ENCODE assay signal across 8 cellular contexts in genomic region chr21:41112740-41113692, GRCh38. TPM values are rescaled to one million over a fixed set of nuclear protein-coding genes. Genes with fewer than 3 reads are reported as not detected.
DNase-seq lines count a peak whose midpoint lies in the region; ATAC-seq and TF ChIP-seq lines count a peak whose summit lies in the region.

No MANE protein-coding gene starts in this region.

- intact Hi-C loops in breast epithelium (cut with DNase I; ENCODE audit: low total_unique reads) = no loop called here

- peak overlapping the region in 8 of 10 experiments; percentile 0 to 47 (median 23); a peak in 8 of 20 replicates for H3K4me3 ChIP-seq in BLaER1 treated with 17β-estradiol and CSF1 and Interleukin-3, amounts not matched to agents 10 nM and 100 nM
- H3K4me3 ChIP-seq in breast epithelium = peak overlapping the region; percentile 17 to 62 (median 27)

- peak overlapping the region; percentile 61 to 93 (median 84) for H3K4me2 ChIP-seq in BLaER1 treated with 17β-estradiol and CSF1 and Interleukin-3, amounts not matched to agents 10 nM and 100 nM

- no peaks in the 10 kb centered on the region for H3K27me3 ChIP-seq in BLaER1 treated with 17β-estradiol and CSF1 and Interleukin-3, amounts not matched to agents 10 nM and 100 nM
- peaks cover 0 to under 1% of the 10 kb centered on the region in 2 donors for H3K27me3 ChIP-seq in breast epithelium

- peak overlapping the region; percentile 36 to 82 (median 66); a peak in 19 of 22 replicates for H3K27ac ChIP-seq in BLaER1 treated with 17β-estradiol and CSF1 and Interleukin-3, amounts not matched to agents 10 nM and 100 nM
- peak overlapping the region; percentile 73 to 81 for H3K27ac ChIP-seq in breast epithelium

- no peaks in the 10 kb centered on the region for H4K20me1 ChIP-seq in BLaER1 treated with 17β-estradiol and CSF1 and Interleukin-3, amounts not matched to agents 10 nM and 100 nM

- peak; percentile 97 to 98 for DNase-seq in Kasumi-1 (lab: John Stamatoyannopoulos, UW)
- peak; percentile 62 to 93 for DNase-seq in breast epithelium (ENCODE audit: low spot score in 2 of 2)
- DNase-seq in memory B cell (ENCODE audit: low spot score in 2 of 2) = no peak
- no peak for DNase-seq in GM10266 (ENCODE audit: extremely low spot score)
- DNase-seq in NCI-H1092 treated with DMSO at 0.1 percent for 48 hours (lab: John Stamatoyannopoulos, UW) = no peak
- DNase-seq in activated effector memory CD4-positive, alpha-beta T cell treated with anti-CD3 and anti-CD28 coated beads, Interleukin-2, amount 50 U/mL, for 16 hours = no peak

- no peaks in the 10 kb centered on the region for H3K36me3 Mint-ChIP-seq in memory B cell

- H3K36me3 ChIP-seq in BLaER1 treated with 17β-estradiol and CSF1 and Interleukin-3, amounts not matched to agents 10 nM and 100 nM = no peaks in the 10 kb centered on the region
- H3K36me3 ChIP-seq in breast epithelium = no peaks in the 10 kb centered on the region

- no peak for TF ChIP-seq CTCF in breast epithelium (IDR thresholded peaks at IDR 0.05)
- TF ChIP-seq CTCF in GM10266 (IDR thresholded peaks at IDR 0.05; ENCODE audit: control insufficient read depth, insufficient read depth, low read depth, missing control alignments) = no peak

- H3K9ac ChIP-seq in BLaER1 treated with 17β-estradiol and CSF1 and Interleukin-3, amounts not matched to agents 10 nM and 100 nM = peak overlapping the region in 8 of 11 experiments; percentile 4 to 63 (median 50); a peak in 12 of 22 replicates

- H3K4me1 ChIP-seq in BLaER1 treated with 17β-estradiol and CSF1 and Interleukin-3, amounts not matched to agents 10 nM and 100 nM = peaks cover 22 to 35% (median 28%) of the 10 kb centered on the region in 10 experiments
- H3K4me1 ChIP-seq in breast epithelium = no peaks in the 10 kb centered on the region

- no peaks in the 10 kb centered on the region for H3K9me3 Mint-ChIP-seq in memory B cell

- H3K4me1 Mint-ChIP-seq in memory B cell = peaks cover 21% of the 10 kb centered on the region

- TF ChIP-seq POLR2A in breast epithelium (IDR thresholded peaks at IDR 0.05) = no peak

- ATAC-seq in memory B cell (ENCODE audit: low read depth) (peak; percentile 61), GM19351 (IDR thresholded peaks at IDR 0.05; ENCODE audit: unreplicated experiment) (no peak)

- peaks cover 20% of the 10 kb centered on the region for H3K27me3 Mint-ChIP-seq in memory B cell

- H3K27ac Mint-ChIP-seq in memory B cell = no peak overlapping the region

- peak overlapping the region; percentile 66 for H3K4me3 Mint-ChIP-seq in memory B cell

- H3K9me3 ChIP-seq in BLaER1 treated with 17β-estradiol and CSF1 and Interleukin-3, amounts not matched to agents 10 nM and 100 nM (replicated peaks in 1 of 11) = peaks cover 0 to 6% (median 0%) of the 10 kb centered on the region in 11 experiments; a peak in 1 of 22 replicates
- no peaks in the 10 kb centered on the region for H3K9me3 ChIP-seq in breast epithelium

RNA-seq across cellular contexts. Expression of gene BACE2, which starts 54.9 kb away (rescaled TPM):
- 10 to 100 TPM; 26.9 to 94.4 (median 67.5) TPM for total RNA-seq in breast epithelium

Comparison
In these comparisons a context has a peak if more than half of its experiments do, and no peak if none do; other contexts are left out.
1. DNase-seq: peak in Kasumi-1 (2 of 2) and breast epithelium (2 of 2); none in memory B cell (0 of 2), GM10266 (single experiment), NCI-H1092 treated with DMSO at 0.1 percent for 48 hours (single experiment) and activated effector memory CD4-positive, alpha-beta T cell treated with anti-CD3 and anti-CD28 coated beads, Interleukin-2, amount 50 U/mL, for 16 hours (single experiment).